Comparison of ENCODE assay signal across 9 cellular contexts in genomic region chr15:75651810-75652543, GRCh38. TPM values are rescaled to one million over a fixed set of nuclear protein-coding genes. Genes with fewer than 3 reads are reported as not detected.
DNase-seq lines count a peak whose midpoint lies in the region; ATAC-seq, FAIRE-seq and TF ChIP-seq lines count a peak whose summit lies in the region.
"Had no signal": no experiment of that assay in that cellular context is flagged by ENCODE, and none has a peak within 500 bp of the region (broad histone marks: within the 10 kb centered on the region; RNA-seq: fewer than 3 reads in every experiment).

No MANE protein-coding gene starts in this region.

- peak overlapping the region; percentile 14 for H3K4me3 Mint-ChIP-seq in T-helper 1 cell treated with Interleukin-12 subunit alpha and Interleukin-12 subunit beta and Interleukin-4 antibody, amounts not matched to agents 30 μg/mL and 1 μg/mL, for 36 hours
- H3K4me3 Mint-ChIP-seq in stimulated activated naive CD8-positive, alpha-beta T cell treated with anti-CD3 and anti-CD28 coated beads, Interleukin-15, amount 100 ng/mL, for 72 hours: no peak overlapping the region

- peaks cover 11% of the 10 kb centered on the region for H4K20me1 ChIP-seq in keratinocyte (ENCODE audit: control insufficient read depth, extremely low read depth, insufficient read depth, low read length)

- no peaks in the 10 kb centered on the region for H3K9me3 ChIP-seq in ascending aorta
- no peaks in the 10 kb centered on the region for H3K9me3 ChIP-seq in keratinocyte (ENCODE audit: control insufficient read depth, low read depth, low read length)

- dilution Hi-C loops in keratinocyte (cut with MboI; ENCODE audit: extremely low pct_ligation_motif_present, low sequenced_read_pairs): no loop called here

- intact Hi-C loops in ascending aorta (cut with DNase I): no loop called here

- peak; percentile 27 for ATAC-seq in stimulated activated naive CD8-positive, alpha-beta T cell treated with anti-CD3 and anti-CD28 coated beads, Interleukin-15, amount 100 ng/mL, for 72 hours

- H3K9me1 ChIP-seq in keratinocyte (ENCODE audit: control insufficient read depth, extremely low read depth, insufficient read depth, low read length): peaks cover 11% of the 10 kb centered on the region

- no peaks in the 10 kb centered on the region for H3K36me3 Mint-ChIP-seq in T-helper 1 cell treated with Interleukin-12 subunit alpha and Interleukin-12 subunit beta and Interleukin-4 antibody, amounts not matched to agents 30 μg/mL and 1 μg/mL, for 36 hours (ENCODE audit: low read depth)

- peak overlapping the region; percentile 97 for H3K4me2 ChIP-seq in keratinocyte (ENCODE audit: control insufficient read depth, extremely low read depth, insufficient read depth, low read depth, low read length)

- H3K27me3 ChIP-seq in ascending aorta (no peaks in the 10 kb centered on the region), keratinocyte (ENCODE audit: control insufficient read depth, extremely low read depth, insufficient read depth, low read length) (no peaks in the 10 kb centered on the region)

- H3K27me3 Mint-ChIP-seq in T-helper 1 cell treated with Interleukin-12 subunit alpha and Interleukin-12 subunit beta and Interleukin-4 antibody, amounts not matched to agents 30 μg/mL and 1 μg/mL, for 36 hours (ENCODE audit: low read depth): no peaks in the 10 kb centered on the region
- no peaks in the 10 kb centered on the region for H3K27me3 Mint-ChIP-seq in stimulated activated naive CD8-positive, alpha-beta T cell treated with anti-CD3 and anti-CD28 coated beads, Interleukin-15, amount 100 ng/mL, for 72 hours

- peaks cover 94% of the 10 kb centered on the region for H3K79me2 ChIP-seq in keratinocyte (ENCODE audit: control insufficient read depth, insufficient read depth, low read length)

- peaks cover 39 to 64% of the 10 kb centered on the region in 2 donors for H3K4me1 ChIP-seq in ascending aorta
- H3K4me1 ChIP-seq in keratinocyte (ENCODE audit: control insufficient read depth, extremely low read depth, insufficient read depth, low read length): peaks cover 71% of the 10 kb centered on the region

- TF ChIP-seq CTCF in ascending aorta (IDR thresholded peaks at IDR 0.05) (no peak), keratinocyte (optimal IDR thresholded peaks at IDR 0.05 in 1 of 3, IDR thresholded peaks at IDR 0.05 in 1 of 3, conservative IDR thresholded peaks at IDR 0.05 in 1 of 3; ENCODE audit: extremely low read depth in 1 of 3, insufficient read depth in 2 of 3, low read length in 3 of 3) (no peak)

- H3K9me3 Mint-ChIP-seq in T-helper 1 cell treated with Interleukin-12 subunit alpha and Interleukin-12 subunit beta and Interleukin-4 antibody, amounts not matched to agents 30 μg/mL and 1 μg/mL, for 36 hours: no peaks in the 10 kb centered on the region
- no peaks in the 10 kb centered on the region for H3K9me3 Mint-ChIP-seq in stimulated activated naive CD8-positive, alpha-beta T cell treated with anti-CD3 and anti-CD28 coated beads, Interleukin-15, amount 100 ng/mL, for 72 hours

- peak overlapping the region; percentile 22 for H3K27ac Mint-ChIP-seq in T-helper 1 cell treated with Interleukin-12 subunit alpha and Interleukin-12 subunit beta and Interleukin-4 antibody, amounts not matched to agents 30 μg/mL and 1 μg/mL, for 36 hours
- H3K27ac Mint-ChIP-seq in stimulated activated naive CD8-positive, alpha-beta T cell treated with anti-CD3 and anti-CD28 coated beads, Interleukin-15, amount 100 ng/mL, for 72 hours: peak overlapping the region; percentile 59 to 72

- H3K4me1 Mint-ChIP-seq in T-helper 1 cell treated with Interleukin-12 subunit alpha and Interleukin-12 subunit beta and Interleukin-4 antibody, amounts not matched to agents 30 μg/mL and 1 μg/mL, for 36 hours (ENCODE audit: low read depth): peaks cover 20% of the 10 kb centered on the region
- H3K4me1 Mint-ChIP-seq in stimulated activated naive CD8-positive, alpha-beta T cell treated with anti-CD3 and anti-CD28 coated beads, Interleukin-15, amount 100 ng/mL, for 72 hours: peaks cover 45% of the 10 kb centered on the region

- no peak for FAIRE-seq in keratinocyte (lab: Jason Lieb, UNC)

- H3K36me3 ChIP-seq in ascending aorta (peaks cover 4 to 19% of the 10 kb centered on the region in 2 donors), keratinocyte (ENCODE audit: control insufficient read depth in 2 of 2, extremely low read depth in 1 of 2, insufficient read depth in 2 of 2, low read length in 2 of 2) (peaks cover 17 to 45% of the 10 kb centered on the region in 2 experiments)

- H3K27ac ChIP-seq in ascending aorta: peak overlapping the region; percentile 98 to 99
- H3K27ac ChIP-seq in keratinocyte (ENCODE audit: control insufficient read depth, insufficient read depth, low read length): peak overlapping the region; percentile 1

- H3K9ac ChIP-seq in keratinocyte (ENCODE audit: control insufficient read depth, extremely low read depth, insufficient read depth, low read length): peak overlapping the region; percentile 67

- no peak overlapping the region for H2AFZ ChIP-seq in keratinocyte (ENCODE audit: control insufficient read depth, low read length)

- DNase-seq in T-helper 1 cell (no peak), ascending aorta (ENCODE audit: low spot score in 2 of 2) (no peak), keratinocyte (ENCODE audit: low read depth, low spot score) (no peak), NCI-H2171 (lab: John Stamatoyannopoulos, UW) (no peak), hypothalamus (lab: John Stamatoyannopoulos, UW) (no peak), epidermal melanocyte (ENCODE audit: insufficient read length, low spot score) (no peak)
- DNase-seq in stimulated activated naive CD8-positive, alpha-beta T cell treated with anti-CD3 and anti-CD28 coated beads, Interleukin-15, amount 100 ng/mL, for 72 hours: no peak
- DNase-seq: ACHN had no signal

- H3K4me3 ChIP-seq in ascending aorta: peak overlapping the region; percentile 86 to 94
- peak overlapping the region; percentile 34 to 91 (median 88) for H3K4me3 ChIP-seq in keratinocyte (ENCODE audit: control insufficient read depth in 2 of 3, extremely low read depth in 1 of 3, insufficient read depth in 2 of 3, low read depth in 1 of 3, low read length in 3 of 3)

RNA-seq across cellular contexts. Expression of gene SNX33, which starts 4.3 kb away (rescaled TPM):
- 53.5 TPM for total RNA-seq in ascending aorta
- 21.7 to 32.5 TPM (median 27.0 TPM) in 3 replicates for polyA plus RNA-seq in keratinocyte
- polyA plus RNA-seq in keratinocyte (2011; ENCODE audit: low read depth): 11.5 TPM
- polyA plus RNA-seq in keratinocyte (2011; cell fraction: cytosol; rRNA removed): 24.7 and 25.8 TPM in 2 replicates
- polyA plus RNA-seq in keratinocyte (2011; cell fraction: nucleus; rRNA removed): 59.5 and 81.4 TPM in 2 replicates
- polyA plus RNA-seq in keratinocyte (2012; ENCODE audit: low replicate concordance): 31.2 and 40.4 TPM in 2 replicates
- 45.4 to 75.9 TPM (median 53.1 TPM) in 3 replicates for polyA minus RNA-seq in keratinocyte
- polyA minus RNA-seq in keratinocyte (2011; cell fraction: cytosol; rRNA and poly(A)+ RNA removed): 51.8 TPM
- polyA minus RNA-seq in keratinocyte (2011; cell fraction: nucleus; rRNA and poly(A)+ RNA removed): 52.0 and 62.4 TPM in 2 replicates

RNA-seq across cellular contexts. Expression of gene IMP3, which starts 12.0 kb away (rescaled TPM):
- 159 TPM for total RNA-seq in ascending aorta
- 58.1 to 90.0 TPM (median 70.4 TPM) in 3 replicates for polyA plus RNA-seq in keratinocyte
- 20.9 TPM for polyA plus RNA-seq in keratinocyte (2011; ENCODE audit: low read depth)
- 58.1 and 74.0 TPM in 2 replicates for polyA plus RNA-seq in keratinocyte (2011; cell fraction: cytosol; rRNA removed)
- polyA plus RNA-seq in keratinocyte (2011; cell fraction: nucleus; rRNA removed): 48.6 and 51.6 TPM in 2 replicates
- polyA plus RNA-seq in keratinocyte (2012; ENCODE audit: low replicate concordance): 67.8 and 84.1 TPM in 2 replicates
- polyA minus RNA-seq in keratinocyte: 15.5 to 28.5 TPM (median 16.7 TPM) in 3 replicates
- 92.7 TPM for polyA minus RNA-seq in keratinocyte (2011; cell fraction: cytosol; rRNA and poly(A)+ RNA removed)
- 13.5 and 14.4 TPM in 2 replicates for polyA minus RNA-seq in keratinocyte (2011; cell fraction: nucleus; rRNA and poly(A)+ RNA removed)

RNA-seq across cellular contexts. Expression of gene SNUPN, which starts 26.5 kb away (rescaled TPM):
- 6.7 TPM for total RNA-seq in ascending aorta
- 20.7 to 24.9 TPM (median 23.6 TPM) in 3 replicates for polyA plus RNA-seq in keratinocyte
- polyA plus RNA-seq in keratinocyte (2011; ENCODE audit: low read depth): 40.1 TPM
- 21.7 and 24.4 TPM in 2 replicates for polyA plus RNA-seq in keratinocyte (2011; cell fraction: cytosol; rRNA removed)
- 21.4 and 21.8 TPM in 2 replicates for polyA plus RNA-seq in keratinocyte (2011; cell fraction: nucleus; rRNA removed)
- polyA plus RNA-seq in keratinocyte (2012; ENCODE audit: low replicate concordance): 15.1 and 18.5 TPM in 2 replicates
- 6.7 to 17.8 TPM (median 14.2 TPM) in 3 replicates for polyA minus RNA-seq in keratinocyte
- polyA minus RNA-seq in keratinocyte (2011; cell fraction: cytosol; rRNA and poly(A)+ RNA removed): 13.2 TPM
- 10.7 and 17.5 TPM in 2 replicates for polyA minus RNA-seq in keratinocyte (2011; cell fraction: nucleus; rRNA and poly(A)+ RNA removed)
